Comparison of ENCODE assay signal across 21 cellular contexts in genomic region chr22:40681451-40681850, GRCh38. TPM values are rescaled to one million over a fixed set of nuclear protein-coding genes. Genes with fewer than 3 reads are reported as not detected.
"Had no signal": no experiment of that assay in that cellular context is flagged by ENCODE, and none has a peak within 500 bp of the region (broad histone marks: within the 10 kb centered on the region; RNA-seq: fewer than 3 reads in every experiment).

No MANE protein-coding gene starts in this region.

- H3K4me2 ChIP-seq: hepatocyte had no signal

- DNase-seq: activated CD4-positive, alpha-beta T cell treated with anti-CD3 and anti-CD28 coated beads, Interleukin-2, amount 10 ng/mL, durations not matched to agents 7 days and 5 days; amniotic stem cell; brain microvascular endothelial cell; islet precursor cell; naive thymus-derived CD8-positive, alpha-beta T cell; stimulated activated CD4-positive, alpha-beta T cell treated with anti-CD3 and anti-CD28 coated beads, Interleukin-4, amount 100 ng/mL, for 4 hours; stimulated activated CD8-positive, alpha-beta memory T cell treated with anti-CD3 and anti-CD28 coated beads, Interleukin-4, amount 100 ng/mL, for 48 hours had no signal

- H3K4me3 ChIP-seq: coronary artery, esophagus muscularis mucosa, hepatocyte, right atrium auricular region, skin epidermis, suprapubic skin had no signal

- H3K36me3 ChIP-seq: brain microvascular endothelial cell, esophagus muscularis mucosa, right atrium auricular region, suprapubic skin had no signal

- H3K4me3 Mint-ChIP-seq: activated CD4-positive, alpha-beta T cell treated with anti-CD3 and anti-CD28 coated beads, Interleukin-2, amount 10 ng/mL, durations not matched to agents 7 days and 5 days; central memory CD8-positive, alpha-beta T cell; naive thymus-derived CD8-positive, alpha-beta T cell; stimulated activated naive CD8-positive, alpha-beta T cell treated with anti-CD3 and anti-CD28 coated beads, Interleukin-15, Interleukin-2, amounts not matched to agents 100 ng/mL and 50 ng/mL, for 24 hours; type B pancreatic cell had no signal

- H3K27me3 ChIP-seq: right atrium auricular region, suprapubic skin had no signal

- H3K36me3 Mint-ChIP-seq: activated naive CD8-positive, alpha-beta T cell; naive thymus-derived CD8-positive, alpha-beta T cell; type B pancreatic cell had no signal

- H3K27ac ChIP-seq: brain microvascular endothelial cell, coronary artery, esophagus muscularis mucosa, hepatocyte, right atrium auricular region, skin epidermis, suprapubic skin had no signal

- H3K9me3 ChIP-seq: esophagus muscularis mucosa, right atrium auricular region, suprapubic skin had no signal

- H3K79me2 ChIP-seq: hepatocyte had no signal

- H3K27ac Mint-ChIP-seq: activated CD4-positive, alpha-beta T cell treated with anti-CD3 and anti-CD28 coated beads, Interleukin-2, amount 10 ng/mL, durations not matched to agents 7 days and 5 days; activated naive CD8-positive, alpha-beta T cell; progenitor cell of endocrine pancreas; stimulated activated naive CD8-positive, alpha-beta T cell treated with anti-CD3 and anti-CD28 coated beads, Interleukin-15, Interleukin-2, amounts not matched to agents 100 ng/mL and 50 ng/mL, for 24 hours; type B pancreatic cell had no signal

- ATAC-seq: naive thymus-derived CD8-positive, alpha-beta T cell had no signal

- H2AFZ ChIP-seq: hepatocyte had no signal

- H3K9me3 Mint-ChIP-seq: activated CD4-positive, alpha-beta T cell treated with anti-CD3 and anti-CD28 coated beads, Interleukin-2, amount 10 ng/mL, durations not matched to agents 7 days and 5 days; central memory CD8-positive, alpha-beta T cell; naive thymus-derived CD8-positive, alpha-beta T cell; stimulated activated naive CD8-positive, alpha-beta T cell treated with anti-CD3 and anti-CD28 coated beads, Interleukin-15, Interleukin-2, amounts not matched to agents 100 ng/mL and 50 ng/mL, for 24 hours; type B pancreatic cell had no signal

RNA-seq across cellular contexts. Expression of gene MCHR1, which starts 2.2 kb away (rescaled TPM):
- total RNA-seq: activated CD4-positive, alpha-beta T cell treated with anti-CD3 and anti-CD28 coated beads, Interleukin-2, amount 10 ng/mL, durations not matched to agents 7 days and 5 days; activated CD8-positive, alpha-beta memory T cell treated with anti-CD3 and anti-CD28 coated beads for 36 hours; lung microvascular endothelial cell; naive thymus-derived CD8-positive, alpha-beta T cell; omental fat pad had no signal
